In the genomic region with DNA sequence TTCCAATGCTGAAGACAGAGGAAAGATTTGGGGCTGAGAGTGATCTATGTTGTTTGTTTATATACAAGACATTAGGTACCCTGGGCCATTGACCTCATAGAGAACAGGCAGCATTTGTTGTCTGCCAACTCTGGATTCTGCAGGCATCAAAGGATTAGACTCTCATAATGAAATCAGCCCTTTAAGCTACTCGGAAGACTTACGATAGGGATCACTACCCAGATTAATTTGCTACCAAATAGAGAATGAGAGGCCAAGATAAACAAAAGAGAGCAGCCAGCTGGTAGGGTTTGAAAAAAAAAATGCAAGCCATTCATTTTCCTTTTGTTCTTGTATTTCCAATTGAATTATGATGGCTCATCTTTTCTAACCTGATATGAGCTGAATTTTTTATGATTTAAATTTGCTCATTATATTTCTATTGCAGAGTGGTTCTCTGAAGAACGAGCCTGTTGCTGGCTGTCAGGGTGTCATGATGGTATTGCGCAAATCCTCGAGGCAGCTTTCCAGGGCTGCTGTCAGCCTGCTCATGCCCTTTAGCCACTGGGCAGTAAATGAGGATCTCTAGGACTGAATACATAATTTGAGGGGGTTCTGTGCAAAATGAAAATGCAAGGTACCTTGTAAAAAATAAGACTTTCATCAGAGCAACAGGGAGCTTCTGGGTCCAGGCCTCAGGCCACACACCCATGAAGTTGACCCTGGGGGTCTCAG, we compare ENCODE assay signal across 10 cellular contexts.
DNase-seq lines count a peak whose midpoint lies in the region; ATAC-seq and TF ChIP-seq lines count a peak whose summit lies in the region.
"Had no signal": no experiment of that assay in that cellular context is flagged by ENCODE, and none has a peak within 500 bp of the region (broad histone marks: within the 10 kb centered on the region; RNA-seq: fewer than 3 reads in every experiment).

No MANE protein-coding gene starts in this region.

- no peaks in the 10 kb centered on the region for H3F3A ChIP-seq in GM23338 (replicated peaks; ENCODE audit: low read depth)

- H3K9me2 ChIP-seq in GM23338 (ENCODE audit: insufficient read depth) = no peaks in the 10 kb centered on the region

- no peaks in the 10 kb centered on the region for H3K4me1 ChIP-seq in GM23338 (ENCODE audit: insufficient read depth)
- H3K4me1 ChIP-seq in CD8-positive, alpha-beta T cell (ENCODE audit: insufficient read depth, low read length) = no peaks in the 10 kb centered on the region

- ATAC-seq in GM23338 = no peak
- ATAC-seq in CD8-positive, alpha-beta T cell = no peak
- ATAC-seq in GM18502 (IDR thresholded peaks at IDR 0.05; ENCODE audit: poor library complexity, unreplicated experiment) = no peak

- H4K20me1 ChIP-seq in GM23338 (replicated peaks; ENCODE audit: insufficient read depth) = no peaks in the 10 kb centered on the region

- H3K27ac Mint-ChIP-seq in GM23338 = no peak overlapping the region
- H3K27ac Mint-ChIP-seq in CD8-positive, alpha-beta T cell = no peak overlapping the region
- H3K27ac Mint-ChIP-seq: activated naive CD8-positive, alpha-beta T cell; T-helper 1 cell treated with Interleukin-12 subunit alpha and Interleukin-12 subunit beta and Interleukin-4 antibody, amounts not matched to agents 30 μg/mL and 1 μg/mL, for 36 hours had no signal

- H3K27me3 ChIP-seq in GM23338 (ENCODE audit: insufficient read depth) = no peaks in the 10 kb centered on the region
- no peaks in the 10 kb centered on the region for H3K27me3 ChIP-seq in CD8-positive, alpha-beta T cell (ENCODE audit: insufficient read depth, low read length)

- no peak overlapping the region for H2AFZ ChIP-seq in GM23338

- H3K9me3 ChIP-seq in CD8-positive, alpha-beta T cell (ENCODE audit: low read length) = no peaks in the 10 kb centered on the region

- DNase-seq in EH (ENCODE audit: low read depth) (peak; percentile 60), NCI-H2196 (lab: John Stamatoyannopoulos, UW; ENCODE audit: unreplicated experiment) (peak; percentile 90), choroid plexus epithelial cell (ENCODE audit: low read depth) (peak; percentile 59), midbrain (lab: John Stamatoyannopoulos, UW) (peak; percentile 38), GM23338 (ENCODE audit: low spot score) (no peak), Kasumi-1 (lab: John Stamatoyannopoulos, UW) (no peak)
- no peak for DNase-seq in CD8-positive, alpha-beta T cell

- H3K79me2 ChIP-seq in GM23338 (replicated peaks; ENCODE audit: insufficient read depth) = no peaks in the 10 kb centered on the region

- H3K27ac ChIP-seq in GM23338 (ENCODE audit: low read depth) = no peak overlapping the region
- H3K27ac ChIP-seq in CD8-positive, alpha-beta T cell (ENCODE audit: low read depth, low read length) = no peak overlapping the region

- POLR2A ChIA-PET in CD8-positive, alpha-beta T cell (lab: Charles Lee) = no interaction called here

- no peaks in the 10 kb centered on the region for H3K36me3 ChIP-seq in GM23338 (ENCODE audit: insufficient read depth)
- no peaks in the 10 kb centered on the region for H3K36me3 ChIP-seq in CD8-positive, alpha-beta T cell (ENCODE audit: insufficient read depth, low read length)

- no peaks in the 10 kb centered on the region for H3K4me1 Mint-ChIP-seq in GM23338
- H3K4me1 Mint-ChIP-seq in CD8-positive, alpha-beta T cell (ENCODE audit: low read depth) = no peaks in the 10 kb centered on the region

- H3K4me3 Mint-ChIP-seq in GM23338 = no peak overlapping the region
- no peak overlapping the region for H3K4me3 Mint-ChIP-seq in CD8-positive, alpha-beta T cell
- H3K4me3 Mint-ChIP-seq: activated naive CD8-positive, alpha-beta T cell; T-helper 1 cell treated with Interleukin-12 subunit alpha and Interleukin-12 subunit beta and Interleukin-4 antibody, amounts not matched to agents 30 μg/mL and 1 μg/mL, for 36 hours had no signal

- intact Hi-C loops in CD8-positive, alpha-beta T cell (cut with DNase I, micrococcal nuclease) = no loop called here

- H3K4me2 ChIP-seq in GM23338 = no peak overlapping the region

- peaks cover 2% of the 10 kb centered on the region for H3K27me3 Mint-ChIP-seq in GM23338 (ENCODE audit: insufficient read depth, low read depth, poor library complexity)
- peaks cover 7% of the 10 kb centered on the region for H3K27me3 Mint-ChIP-seq in CD8-positive, alpha-beta T cell (ENCODE audit: low read depth)

- H3K4me3 ChIP-seq in choroid plexus epithelial cell (ENCODE audit: low read depth, low read length) = no peak overlapping the region
- no peak overlapping the region for H3K4me3 ChIP-seq in GM23338
- H3K4me3 ChIP-seq in CD8-positive, alpha-beta T cell (ENCODE audit: low read depth, low read length) = no peak overlapping the region

- H3K36me3 Mint-ChIP-seq in GM23338 (ENCODE audit: low read depth) = peaks cover 2% of the 10 kb centered on the region; the same call in 2 of the 3 replicates
- no peaks in the 10 kb centered on the region for H3K36me3 Mint-ChIP-seq in CD8-positive, alpha-beta T cell
- H3K36me3 Mint-ChIP-seq: activated naive CD8-positive, alpha-beta T cell had no signal

- CTCF ChIA-PET in CD8-positive, alpha-beta T cell (lab: Charles Lee) = interaction anchor here (1.5 kb wide), 1 partner anchor 429 kb away, joined by 3 read pairs; no protein-coding TSS in a partner anchor

- H3K9me3 Mint-ChIP-seq in GM23338 = peaks cover 15% of the 10 kb centered on the region
- H3K9me3 Mint-ChIP-seq in CD8-positive, alpha-beta T cell = peaks cover 10% of the 10 kb centered on the region

- TF ChIP-seq CTCF in choroid plexus epithelial cell (conservative IDR thresholded peaks at IDR 0.05; ENCODE audit: low read depth, low read length) (no peak), GM23338 (conservative IDR thresholded peaks at IDR 0.05; ENCODE audit: low read depth in 2 of 2) (no peak)
- TF ChIP-seq CTCF in CD8-positive, alpha-beta T cell (IDR thresholded peaks at IDR 0.05) = no peak

TF ChIP-seq in GM23338, 12 proteins besides CTCF, POLR2A, EP300 and RAD21 (continues in another document):
- TF ChIP-seq, protein P1, sequence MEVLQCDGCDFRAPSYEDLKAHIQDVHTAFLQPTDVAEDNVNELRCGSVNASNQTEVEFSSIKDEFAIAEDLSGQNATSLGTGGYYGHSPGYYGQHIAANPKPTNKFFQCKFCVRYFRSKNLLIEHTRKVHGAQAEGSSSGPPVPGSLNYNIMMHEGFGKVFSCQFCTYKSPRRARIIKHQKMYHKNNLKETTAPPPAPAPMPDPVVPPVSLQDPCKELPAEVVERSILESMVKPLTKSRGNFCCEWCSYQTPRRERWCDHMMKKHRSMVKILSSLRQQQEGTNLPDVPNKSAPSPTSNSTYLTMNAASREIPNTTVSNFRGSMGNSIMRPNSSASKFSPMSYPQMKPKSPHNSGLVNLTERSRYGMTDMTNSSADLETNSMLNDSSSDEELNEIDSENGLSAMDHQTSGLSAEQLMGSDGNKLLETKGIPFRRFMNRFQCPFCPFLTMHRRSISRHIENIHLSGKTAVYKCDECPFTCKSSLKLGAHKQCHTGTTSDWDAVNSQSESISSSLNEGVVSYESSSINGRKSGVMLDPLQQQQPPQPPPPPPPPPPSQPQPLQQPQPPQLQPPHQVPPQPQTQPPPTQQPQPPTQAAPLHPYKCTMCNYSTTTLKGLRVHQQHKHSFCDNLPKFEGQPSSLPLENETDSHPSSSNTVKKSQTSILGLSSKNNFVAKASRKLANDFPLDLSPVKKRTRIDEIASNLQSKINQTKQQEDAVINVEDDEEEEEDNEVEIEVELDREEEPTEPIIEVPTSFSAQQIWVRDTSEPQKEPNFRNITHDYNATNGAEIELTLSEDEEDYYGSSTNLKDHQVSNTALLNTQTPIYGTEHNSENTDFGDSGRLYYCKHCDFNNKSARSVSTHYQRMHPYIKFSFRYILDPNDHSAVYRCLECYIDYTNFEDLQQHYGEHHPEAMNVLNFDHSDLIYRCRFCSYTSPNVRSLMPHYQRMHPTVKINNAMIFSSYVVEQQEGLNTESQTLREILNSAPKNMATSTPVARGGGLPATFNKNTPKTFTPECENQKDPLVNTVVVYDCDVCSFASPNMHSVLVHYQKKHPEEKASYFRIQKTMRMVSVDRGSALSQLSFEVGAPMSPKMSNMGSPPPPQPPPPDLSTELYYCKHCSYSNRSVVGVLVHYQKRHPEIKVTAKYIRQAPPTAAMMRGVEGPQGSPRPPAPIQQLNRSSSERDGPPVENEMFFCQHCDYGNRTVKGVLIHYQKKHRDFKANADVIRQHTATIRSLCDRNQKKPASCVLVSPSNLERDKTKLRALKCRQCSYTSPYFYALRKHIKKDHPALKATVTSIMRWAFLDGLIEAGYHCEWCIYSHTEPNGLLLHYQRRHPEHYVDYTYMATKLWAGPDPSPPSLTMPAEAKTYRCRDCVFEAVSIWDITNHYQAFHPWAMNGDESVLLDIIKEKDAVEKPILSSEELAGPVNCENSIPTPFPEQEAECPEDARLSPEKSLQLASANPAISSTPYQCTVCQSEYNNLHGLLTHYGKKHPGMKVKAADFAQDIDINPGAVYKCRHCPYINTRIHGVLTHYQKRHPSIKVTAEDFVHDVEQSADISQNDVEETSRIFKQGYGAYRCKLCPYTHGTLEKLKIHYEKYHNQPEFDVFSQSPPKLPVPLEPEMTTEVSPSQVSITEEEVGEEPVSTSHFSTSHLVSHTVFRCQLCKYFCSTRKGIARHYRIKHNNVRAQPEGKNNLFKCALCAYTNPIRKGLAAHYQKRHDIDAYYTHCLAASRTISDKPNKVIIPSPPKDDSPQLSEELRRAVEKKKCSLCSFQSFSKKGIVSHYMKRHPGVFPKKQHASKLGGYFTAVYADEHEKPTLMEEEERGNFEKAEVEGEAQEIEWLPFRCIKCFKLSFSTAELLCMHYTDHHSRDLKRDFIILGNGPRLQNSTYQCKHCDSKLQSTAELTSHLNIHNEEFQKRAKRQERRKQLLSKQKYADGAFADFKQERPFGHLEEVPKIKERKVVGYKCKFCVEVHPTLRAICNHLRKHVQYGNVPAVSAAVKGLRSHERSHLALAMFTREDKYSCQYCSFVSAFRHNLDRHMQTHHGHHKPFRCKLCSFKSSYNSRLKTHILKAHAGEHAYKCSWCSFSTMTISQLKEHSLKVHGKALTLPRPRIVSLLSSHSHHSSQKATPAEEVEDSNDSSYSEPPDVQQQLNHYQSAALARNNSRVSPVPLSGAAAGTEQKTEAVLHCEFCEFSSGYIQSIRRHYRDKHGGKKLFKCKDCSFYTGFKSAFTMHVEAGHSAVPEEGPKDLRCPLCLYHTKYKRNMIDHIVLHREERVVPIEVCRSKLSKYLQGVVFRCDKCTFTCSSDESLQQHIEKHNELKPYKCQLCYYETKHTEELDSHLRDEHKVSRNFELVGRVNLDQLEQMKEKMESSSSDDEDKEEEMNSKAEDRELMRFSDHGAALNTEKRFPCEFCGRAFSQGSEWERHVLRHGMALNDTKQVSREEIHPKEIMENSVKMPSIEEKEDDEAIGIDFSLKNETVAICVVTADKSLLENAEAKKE (CRISPR knock-in tag; IDR thresholded peaks at IDR 0.05) = no peak
- TF ChIP-seq POLR2AphosphoS5 (IDR thresholded peaks at IDR 0.05; ENCODE audit: low read depth) = no peak
- TF ChIP-seq JUNB (IDR thresholded peaks at IDR 0.05; ENCODE audit: unreplicated experiment) = no peak

Comparison
In these comparisons a context has a peak if more than half of its experiments do, and no peak if none do; other contexts are left out.
1. DNase-seq: peak in EH (single experiment), NCI-H2196 (single experiment), choroid plexus epithelial cell (single experiment) and midbrain (single experiment); none in GM23338 (single experiment), CD8-positive, alpha-beta T cell (0 of 7) and Kasumi-1 (0 of 2).